In genomic region chr9:134226221-134226930, GRCh38 we compare ENCODE assay signal across 13 cellular contexts.
DNase-seq lines count a peak whose midpoint lies in the region; ATAC-seq, FAIRE-seq and TF ChIP-seq lines count a peak whose summit lies in the region.
"Had no signal": no experiment of that assay in that cellular context is flagged by ENCODE, and none has a peak within 500 bp of the region (broad histone marks: within the 10 kb centered on the region; RNA-seq: fewer than 3 reads in every experiment).

No MANE protein-coding gene starts in this region.

- peaks cover 44 to 60% of the 10 kb centered on the region in 2 donors for H3K4me1 ChIP-seq in thyroid gland

- TF ChIP-seq POLR2A in thyroid gland (IDR thresholded peaks at IDR 0.05): no peak

- no peaks in the 10 kb centered on the region for H3K9me3 ChIP-seq in SK-N-MC (ENCODE audit: low read depth, low read length)
- no peaks in the 10 kb centered on the region for H3K9me3 ChIP-seq in thyroid gland

- ATAC-seq in left cardiac atrium: peak in 1 of 2 donors; percentile 55

- no peaks in the 10 kb centered on the region for H3K27me3 ChIP-seq in thyroid gland

- H3K27ac ChIP-seq in SK-N-MC (no peak overlapping the region), thyroid gland (peak overlapping the region in 2 of 3 donors; percentile 38 to 59), substantia nigra (ENCODE audit: low read depth, low read length, poor library complexity, severe bottlenecking) (no peak overlapping the region)
- H3K27ac ChIP-seq: brain microvascular endothelial cell had no signal

- no peak for FAIRE-seq in HTR-8/SVneo (lab: Jason Lieb, UNC)

- no peaks in the 10 kb centered on the region for H3K36me3 ChIP-seq in SK-N-MC (ENCODE audit: insufficient read depth, low read length)
- no peaks in the 10 kb centered on the region for H3K36me3 ChIP-seq in thyroid gland
- H3K36me3 ChIP-seq: brain microvascular endothelial cell had no signal

- DNase-seq in HTR-8/SVneo (ENCODE audit: insufficient read length, low spot score): peak; percentile 26
- DNase-seq in SK-N-MC (ENCODE audit: low read depth, low spot score): no peak
- DNase-seq in left cardiac atrium: peak; percentile 21
- DNase-seq in thyroid gland: peak; percentile 84 to 87
- DNase-seq in SHP77 (lab: John Stamatoyannopoulos, UW): no peak
- no peak for DNase-seq in effector CD8-positive, alpha-beta T cell (lab: John Stamatoyannopoulos, UW)
- no peak for DNase-seq in substantia nigra (lab: John Stamatoyannopoulos, UW)
- DNase-seq: activated CD4-positive, alpha-beta T cell treated with anti-CD3 and anti-CD28 coated beads, Interleukin-2, amount 10 ng/mL, durations not matched to agents 24 days and 14 days; brain microvascular endothelial cell; GOT3; NCI-H1417 treated with DMSO at 0.1 percent for 48 hours; retina; SW 1271 had no signal

- WGBS in thyroid gland, 2 donors: 17 to 80% methylated on average over 1 to 6 of the region's 27 CpGs

- no peak overlapping the region for H3K9ac ChIP-seq in SK-N-MC (ENCODE audit: insufficient read length)

- intact Hi-C loops in left cardiac atrium (cut with DNase I): no loop called here
- intact Hi-C loops in thyroid gland (cut with DNase I): no loop called here

- H3K4me3 ChIP-seq in SK-N-MC: peak overlapping the region; percentile 16
- no peak overlapping the region for H3K4me3 ChIP-seq in thyroid gland (replicated peaks in 1 of 3)

- no peak for TF ChIP-seq CTCF in thyroid gland (IDR thresholded peaks at IDR 0.05)

Comparison
In these comparisons a context has a peak if more than half of its experiments do, and no peak if none do; other contexts are left out.
1. DNase-seq: peak in HTR-8/SVneo (single experiment), left cardiac atrium (single experiment) and thyroid gland (2 of 2); none in SK-N-MC (single experiment), SHP77 (0 of 2), effector CD8-positive, alpha-beta T cell (single experiment) and substantia nigra (0 of 49).
2. H3K27ac ChIP-seq: peak in thyroid gland (2 of 3); none in SK-N-MC (single experiment) and substantia nigra (single experiment).